ENCODE assay signal across 18 cellular contexts in the genomic region with DNA sequence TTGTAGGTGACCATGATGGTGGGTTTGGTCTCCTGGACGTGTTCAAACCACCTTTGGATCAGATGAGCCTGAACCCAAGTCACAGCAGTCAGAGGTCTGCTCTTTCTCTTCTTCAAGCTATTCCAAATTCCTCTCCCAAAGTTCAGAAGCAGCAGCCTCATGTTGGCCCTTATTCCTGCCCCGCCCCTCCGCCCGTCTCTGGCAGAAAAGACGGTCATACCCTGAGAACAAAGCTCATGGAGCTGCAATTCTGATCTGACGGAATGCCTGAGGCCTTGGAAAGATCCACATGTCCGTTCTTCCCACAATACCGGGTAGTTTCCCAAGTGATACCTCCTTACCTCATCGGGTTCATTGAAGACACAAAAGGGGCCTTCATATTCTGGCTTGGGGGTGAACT. TPM values are rescaled to one million over a fixed set of nuclear protein-coding genes. Genes with fewer than 3 reads are reported as not detected.
DNase-seq lines count a peak whose midpoint lies in the region; ATAC-seq and TF ChIP-seq lines count a peak whose summit lies in the region.
"Had no signal": no experiment of that assay in that cellular context is flagged by ENCODE, and none has a peak within 500 bp of the region (broad histone marks: within the 10 kb centered on the region; RNA-seq: fewer than 3 reads in every experiment).

No MANE protein-coding gene starts in this region.

- WGBS in sigmoid colon, 2 donors, result 87 to 96% methylated on average over 9 of the region's 9 CpGs
- 89 to 98% (median 94%) methylated on average over 9 of the region's 9 CpGs for WGBS in adrenal gland, 4 donors

- H3K4me1 Mint-ChIP-seq in endothelial cell (ENCODE audit: unreplicated experiment), result peaks cover 13% of the 10 kb centered on the region
- H3K4me1 Mint-ChIP-seq: GM23338 had no signal

- no peaks in the 10 kb centered on the region for H3K9me3 Mint-ChIP-seq in endothelial cell (ENCODE audit: unreplicated experiment)
- H3K9me3 Mint-ChIP-seq: CD8-positive, alpha-beta memory T cell; GM23338; HFFc6; IgD-negative memory B cell had no signal

- peaks cover 0 to 68% (median 0%) of the 10 kb centered on the region in 3 donors for H3K36me3 ChIP-seq in Peyer's patch
- H3K36me3 ChIP-seq in sigmoid colon, result peaks cover 9 to 85% (median 28%) of the 10 kb centered on the region in 4 donors
- H3K36me3 ChIP-seq in adrenal gland (replicated peaks in 1 of 2), result peaks cover 0 to 29% of the 10 kb centered on the region in 2 donors

- ATAC-seq in left colon (peak; percentile 96), HG03108 (IDR thresholded peaks at IDR 0.05; ENCODE audit: unreplicated experiment) (no peak), HG02973 (IDR thresholded peaks at IDR 0.05; ENCODE audit: unreplicated experiment) (no peak)
- ATAC-seq: GM23338, HepG2 had no signal

- H3K4me3 ChIP-seq in Peyer's patch (no peak overlapping the region), sigmoid colon (no peak overlapping the region), adrenal gland (no peak overlapping the region)
- H3K4me3 ChIP-seq: GM23338 had no signal

- no peak overlapping the region for H3K27ac ChIP-seq in Peyer's patch
- no peak overlapping the region for H3K27ac ChIP-seq in sigmoid colon
- no peak overlapping the region for H3K27ac ChIP-seq in adrenal gland

- no peaks in the 10 kb centered on the region for H3K4me1 ChIP-seq in Peyer's patch
- H3K4me1 ChIP-seq in sigmoid colon, result no peaks in the 10 kb centered on the region
- H3K4me1 ChIP-seq in adrenal gland (replicated peaks in 1 of 2), result no peaks in the 10 kb centered on the region
- H3K4me1 ChIP-seq: BE2C had no signal

- no peak for TF ChIP-seq EP300 in sigmoid colon (IDR thresholded peaks at IDR 0.05)

- no peak overlapping the region for H3K27ac Mint-ChIP-seq in endothelial cell (ENCODE audit: unreplicated experiment)
- H3K27ac Mint-ChIP-seq: CD4-positive, CD25-positive, alpha-beta regulatory T cell; GM23338; HFFc6; IgD-negative memory B cell had no signal

- DNase-seq in Peyer's patch (peak in 2 of 3 donors; percentile 62 to 66), endothelial cell (ENCODE audit: low spot score) (no peak), left colon (peak in 1 of 2 donors; percentile 78), sigmoid colon (peak; percentile 18), adrenal gland (no peak)
- DNase-seq: ACHN; BE2C; C1 segment of cervical spinal cord; CD4-positive, CD25-positive, alpha-beta regulatory T cell; CD8-positive, alpha-beta memory T cell; COR-L47; HCEC 1CT; HFFc6 had no signal

- no peaks in the 10 kb centered on the region for H3K9me3 ChIP-seq in Peyer's patch
- H3K9me3 ChIP-seq in sigmoid colon, result no peaks in the 10 kb centered on the region
- H3K9me3 ChIP-seq in adrenal gland (replicated peaks in 1 of 3), result no peaks in the 10 kb centered on the region
- H3K9me3 ChIP-seq: BE2C had no signal

- TF ChIP-seq CTCF in Peyer's patch (IDR thresholded peaks at IDR 0.05) (no peak), endothelial cell (IDR thresholded peaks at IDR 0.05; ENCODE audit: unreplicated experiment) (no peak), sigmoid colon (IDR thresholded peaks at IDR 0.05) (no peak), adrenal gland (IDR thresholded peaks at IDR 0.05) (no peak)

- H3K4me3 Mint-ChIP-seq in endothelial cell (ENCODE audit: unreplicated experiment), result peak overlapping the region; percentile 80
- H3K4me3 Mint-ChIP-seq: CD4-positive, CD25-positive, alpha-beta regulatory T cell; CD8-positive, alpha-beta memory T cell; GM23338; HFFc6 had no signal

- H3K36me3 Mint-ChIP-seq in endothelial cell (ENCODE audit: low read depth, unreplicated experiment), result peaks cover 53% of the 10 kb centered on the region

- no peaks in the 10 kb centered on the region for H3K27me3 ChIP-seq in Peyer's patch
- no peaks in the 10 kb centered on the region for H3K27me3 ChIP-seq in sigmoid colon
- H3K27me3 ChIP-seq in adrenal gland, result no peaks in the 10 kb centered on the region
- H3K27me3 ChIP-seq: BE2C had no signal

- H3K27me3 Mint-ChIP-seq in endothelial cell (ENCODE audit: unreplicated experiment), result peaks cover 9% of the 10 kb centered on the region
- H3K27me3 Mint-ChIP-seq: CD4-positive, CD25-positive, alpha-beta regulatory T cell; CD8-positive, alpha-beta memory T cell; IgD-negative memory B cell had no signal

- intact Hi-C loops in left colon (cut with DNase I, micrococcal nuclease) (no loop called here), sigmoid colon (cut with DNase I) (no loop called here), adrenal gland (cut with DNase I) (no loop called here)

- no peak for TF ChIP-seq POLR2A in Peyer's patch (IDR thresholded peaks at IDR 0.05)
- TF ChIP-seq POLR2A in sigmoid colon (IDR thresholded peaks at IDR 0.05), result no peak
- TF ChIP-seq POLR2A in adrenal gland (IDR thresholded peaks at IDR 0.05), result no peak

RNA-seq across cellular contexts. Expression of a gene that starts 11.4 kb away (rescaled TPM):
- total RNA-seq in Peyer's patch (100 to 1,000 TPM in 2 of 4 donors, 10 to 100 TPM in 2; 58.3 to 198 (median 84.3) TPM), endothelial cell (ENCODE audit: unreplicated experiment) (137 TPM), left colon (10 to 100 TPM; 38.3 to 57.6 TPM), sigmoid colon (10 to 100 TPM; 12.5 to 37.4 (median 34.0) TPM), adrenal gland (10 to 100 TPM in 5 of 8 donors, 1 to 10 TPM in 3; 4.7 to 28.6 (median 16.1) TPM)
- polyA plus RNA-seq in sigmoid colon (10 to 100 TPM; 11.1 to 33.5 (median 15.6) TPM), adrenal gland (10 to 100 TPM in 2 of 3 donors, 1 to 10 TPM in 1; 4.0 to 43.2 (median 29.9) TPM)

RNA-seq across cellular contexts. Expression of a gene that starts 11.6 kb away (rescaled TPM):
- total RNA-seq in Peyer's patch (100 to 1,000 TPM in 2 of 4 donors, 10 to 100 TPM in 2; 19.8 to 157 (median 109) TPM), endothelial cell (ENCODE audit: unreplicated experiment) (18.6 TPM), left colon (100 to 1,000 TPM in 1 of 2 donors, 10 to 100 TPM in 1; 93.1 to 112 TPM), sigmoid colon (10 to 100 TPM; 19.4 to 46.4 (median 42.8) TPM), adrenal gland (10 to 100 TPM; 12.6 to 51.7 (median 24.6) TPM)
- polyA plus RNA-seq in sigmoid colon (100 to 1,000 TPM in 1 of 3 donors, 10 to 100 TPM in 2; 41.6 to 127 (median 85.9) TPM), adrenal gland (1 to 10 TPM; 8.2 to 9.0 (median 8.6) TPM)

RNA-seq across cellular contexts. Expression of a gene that starts 34.9 kb away (rescaled TPM):
- total RNA-seq in Peyer's patch (10 to 100 TPM; 23.5 to 45.4 (median 29.0) TPM), endothelial cell (ENCODE audit: unreplicated experiment) (43.9 TPM), left colon (10 to 100 TPM; 29.7 to 40.0 TPM), sigmoid colon (10 to 100 TPM; 19.7 to 24.6 (median 23.7) TPM), adrenal gland (10 to 100 TPM; 23.8 to 53.6 (median 36.8) TPM)
- polyA plus RNA-seq in sigmoid colon (10 to 100 TPM in 2 of 3 donors, 1 to 10 TPM in 1; 9.6 to 37.1 (median 19.9) TPM), adrenal gland (10 to 100 TPM; 12.7 to 29.9 (median 16.7) TPM)

RNA-seq across cellular contexts. Expression of a gene that starts 57.2 kb away (rescaled TPM):
- 1 to 10 TPM in 3 of 4 donors, not detected in 1; 3.8 to 4.7 (median 4.1) TPM for total RNA-seq in Peyer's patch
- not detected for total RNA-seq in endothelial cell (ENCODE audit: unreplicated experiment)
- under 1 TPM; 0.34 to 0.45 TPM for total RNA-seq in left colon
- total RNA-seq in sigmoid colon, result 1 to 10 TPM in 1 of 4 donors, under 1 TPM in 2, not detected in 1; 0.16 to 1.4 (median 0.36) TPM
- under 1 TPM in 2 of 3 donors, not detected in 1; 0.36 to 0.60 TPM for polyA plus RNA-seq in sigmoid colon
- total RNA-seq in adrenal gland, result under 1 TPM in 1 of 8 donors, not detected in 7; 0.11 TPM
- 1 to 10 TPM in 1 of 3 donors, under 1 TPM in 1, not detected in 1; 0.44 to 1.9 TPM for polyA plus RNA-seq in adrenal gland
- total RNA-seq: CD4-positive, CD25-positive, alpha-beta regulatory T cell; CD8-positive, alpha-beta memory T cell; HepG2; HFFc6 had no signal
- polyA plus RNA-seq: CD4-positive, CD25-positive, alpha-beta regulatory T cell; CD8-positive, alpha-beta memory T cell; HepG2; IgD-negative memory B cell had no signal

Comparison
In these comparisons a context has a peak if more than half of its experiments do, and no peak if none do; other contexts are left out.
1. DNase-seq: peak in Peyer's patch (2 of 3) and sigmoid colon (single experiment); none in endothelial cell (single experiment) and adrenal gland (0 of 7).